ENCODE assay signal across 8 cellular contexts in the genomic region with DNA sequence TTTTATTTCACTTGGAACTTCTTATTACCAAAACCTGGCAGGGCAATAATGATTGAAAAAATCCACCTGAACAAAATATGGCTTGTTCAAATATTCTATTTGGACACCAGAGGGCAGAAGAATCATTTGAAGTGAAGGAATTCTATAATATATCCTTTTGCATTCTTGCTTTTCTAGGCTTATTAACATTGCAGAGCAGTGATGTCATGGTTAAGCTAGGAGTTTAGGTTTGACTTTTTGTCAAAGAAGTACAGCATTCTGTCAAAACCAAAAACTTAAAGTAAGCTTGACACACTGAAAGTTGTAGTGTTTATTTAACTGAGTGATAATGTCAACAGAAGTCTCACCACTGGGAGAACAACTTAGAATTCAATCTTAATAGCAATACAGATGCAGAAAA.
DNase-seq lines count a peak whose midpoint lies in the region; ATAC-seq and TF ChIP-seq lines count a peak whose summit lies in the region.

No MANE protein-coding gene starts in this region.

- H3K9me3 Mint-ChIP-seq in stimulated activated effector memory CD8-positive, alpha-beta T cell treated with anti-CD3 and anti-CD28 coated beads, Interleukin-12 subunit alpha, Interleukin-12 subunit beta, amount 100 ng/mL, for 72 hours: peaks cover 6% of the 10 kb centered on the region

- no peak for TF ChIP-seq EP300 in gastroesophageal sphincter (IDR thresholded peaks at IDR 0.05)

- no peak overlapping the region for H3K4me3 Mint-ChIP-seq in stimulated activated effector memory CD8-positive, alpha-beta T cell treated with anti-CD3 and anti-CD28 coated beads, Interleukin-12 subunit alpha, Interleukin-12 subunit beta, amount 100 ng/mL, for 72 hours

- ATAC-seq in HG03439 (IDR thresholded peaks at IDR 0.05; ENCODE audit: unreplicated experiment) (peak; percentile 55), gastroesophageal sphincter (no peak)
- no peak for ATAC-seq in stimulated activated effector memory CD8-positive, alpha-beta T cell treated with anti-CD3 and anti-CD28 coated beads, Interleukin-12 subunit alpha, Interleukin-12 subunit beta, amount 100 ng/mL, for 72 hours

- H3K27me3 ChIP-seq in gastroesophageal sphincter: no peaks in the 10 kb centered on the region

- intact Hi-C loops in head of caudate nucleus (cut with DNase I): no loop called here

- H3K9ac ChIP-seq in SK-N-MC (ENCODE audit: insufficient read length): peak overlapping the region; percentile 2

- no peaks in the 10 kb centered on the region for H3K4me1 Mint-ChIP-seq in stimulated activated effector memory CD8-positive, alpha-beta T cell treated with anti-CD3 and anti-CD28 coated beads, Interleukin-12 subunit alpha, Interleukin-12 subunit beta, amount 100 ng/mL, for 72 hours

- DNase-seq in NOMO-1 (lab: John Stamatoyannopoulos, UW; ENCODE audit: unreplicated experiment in 2 of 2): peak; percentile 19 to 64
- DNase-seq in NOMO-1 treated with dmso at 0.1 percent for 144 hours (lab: John Stamatoyannopoulos, UW; ENCODE audit: unreplicated experiment): no peak
- DNase-seq in SK-N-MC (ENCODE audit: low read depth, low spot score): no peak
- no peak for DNase-seq in stimulated activated effector memory CD8-positive, alpha-beta T cell treated with anti-CD3 and anti-CD28 coated beads, Interleukin-12 subunit alpha, Interleukin-12 subunit beta, amount 100 ng/mL, for 72 hours (ENCODE audit: low spot score in 2 of 2)
- no peak for DNase-seq in activated CD8-positive, alpha-beta memory T cell treated with anti-CD3 and anti-CD28 coated beads, Interleukin-2, amount 50 U/mL, for 48 hours
- no peak for DNase-seq in head of caudate nucleus

- H3K36me3 ChIP-seq in SK-N-MC (ENCODE audit: insufficient read depth, low read length) (no peaks in the 10 kb centered on the region), gastroesophageal sphincter (no peaks in the 10 kb centered on the region)

- no peaks in the 10 kb centered on the region for H3K4me1 ChIP-seq in gastroesophageal sphincter

- TF ChIP-seq CTCF in gastroesophageal sphincter (IDR thresholded peaks at IDR 0.05): peak; percentile 19 to 53 (median 40)

- TF ChIP-seq POLR2A in gastroesophageal sphincter (IDR thresholded peaks at IDR 0.05): no peak

- H3K9me3 ChIP-seq in SK-N-MC (ENCODE audit: low read depth, low read length): no peaks in the 10 kb centered on the region
- no peaks in the 10 kb centered on the region for H3K9me3 ChIP-seq in gastroesophageal sphincter

- no peak overlapping the region for H3K27ac ChIP-seq in SK-N-MC
- H3K27ac ChIP-seq in gastroesophageal sphincter: no peak overlapping the region

- H3K4me3 ChIP-seq in SK-N-MC (no peak overlapping the region), gastroesophageal sphincter (no peak overlapping the region)

- no peaks in the 10 kb centered on the region for H3K36me3 Mint-ChIP-seq in stimulated activated effector memory CD8-positive, alpha-beta T cell treated with anti-CD3 and anti-CD28 coated beads, Interleukin-12 subunit alpha, Interleukin-12 subunit beta, amount 100 ng/mL, for 72 hours

- no peak overlapping the region for H3K27ac Mint-ChIP-seq in stimulated activated effector memory CD8-positive, alpha-beta T cell treated with anti-CD3 and anti-CD28 coated beads, Interleukin-12 subunit alpha, Interleukin-12 subunit beta, amount 100 ng/mL, for 72 hours

Comparison
In these comparisons a context has a peak if more than half of its experiments do, and no peak if none do; other contexts are left out.
1. DNase-seq: peak in NOMO-1 (2 of 2); none in NOMO-1 treated with dmso at 0.1 percent for 144 hours (single experiment), SK-N-MC (single experiment), stimulated activated effector memory CD8-positive, alpha-beta T cell treated with anti-CD3 and anti-CD28 coated beads, Interleukin-12 subunit alpha, Interleukin-12 subunit beta, amount 100 ng/mL, for 72 hours (0 of 2), activated CD8-positive, alpha-beta memory T cell treated with anti-CD3 and anti-CD28 coated beads, Interleukin-2, amount 50 U/mL, for 48 hours (single experiment) and head of caudate nucleus (0 of 42).